1 cellular context compared by ENCODE assay signal in genomic region chr4:157012781-157013180, GRCh38.
TF ChIP-seq lines count a peak whose summit lies in the region.

No MANE protein-coding gene starts in this region.

TF ChIP-seq in IMR-90, 13 proteins besides CTCF, POLR2A, EP300 and RAD21 (continued from another document):
- TF ChIP-seq, protein P1, sequence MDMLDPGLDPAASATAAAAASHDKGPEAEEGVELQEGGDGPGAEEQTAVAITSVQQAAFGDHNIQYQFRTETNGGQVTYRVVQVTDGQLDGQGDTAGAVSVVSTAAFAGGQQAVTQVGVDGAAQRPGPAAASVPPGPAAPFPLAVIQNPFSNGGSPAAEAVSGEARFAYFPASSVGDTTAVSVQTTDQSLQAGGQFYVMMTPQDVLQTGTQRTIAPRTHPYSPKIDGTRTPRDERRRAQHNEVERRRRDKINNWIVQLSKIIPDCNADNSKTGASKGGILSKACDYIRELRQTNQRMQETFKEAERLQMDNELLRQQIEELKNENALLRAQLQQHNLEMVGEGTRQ (IDR thresholded peaks at IDR 0.05; ENCODE audit: low read depth, low read length) = no peak
- TF ChIP-seq RCOR1 (IDR thresholded peaks at IDR 0.05; ENCODE audit: insufficient replicate concordance, low read length) = no peak
- TF ChIP-seq, protein P2, sequence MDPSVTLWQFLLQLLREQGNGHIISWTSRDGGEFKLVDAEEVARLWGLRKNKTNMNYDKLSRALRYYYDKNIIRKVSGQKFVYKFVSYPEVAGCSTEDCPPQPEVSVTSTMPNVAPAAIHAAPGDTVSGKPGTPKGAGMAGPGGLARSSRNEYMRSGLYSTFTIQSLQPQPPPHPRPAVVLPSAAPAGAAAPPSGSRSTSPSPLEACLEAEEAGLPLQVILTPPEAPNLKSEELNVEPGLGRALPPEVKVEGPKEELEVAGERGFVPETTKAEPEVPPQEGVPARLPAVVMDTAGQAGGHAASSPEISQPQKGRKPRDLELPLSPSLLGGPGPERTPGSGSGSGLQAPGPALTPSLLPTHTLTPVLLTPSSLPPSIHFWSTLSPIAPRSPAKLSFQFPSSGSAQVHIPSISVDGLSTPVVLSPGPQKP (IDR thresholded peaks at IDR 0.05; ENCODE audit: borderline replicate concordance, low read depth, low read length) = no peak
- peak; percentile 92 for TF ChIP-seq CEBPB (IDR thresholded peaks at IDR 0.05; ENCODE audit: low read depth, low read length)
